Comparison of ENCODE assay signal across 20 cellular contexts in the genomic region with DNA sequence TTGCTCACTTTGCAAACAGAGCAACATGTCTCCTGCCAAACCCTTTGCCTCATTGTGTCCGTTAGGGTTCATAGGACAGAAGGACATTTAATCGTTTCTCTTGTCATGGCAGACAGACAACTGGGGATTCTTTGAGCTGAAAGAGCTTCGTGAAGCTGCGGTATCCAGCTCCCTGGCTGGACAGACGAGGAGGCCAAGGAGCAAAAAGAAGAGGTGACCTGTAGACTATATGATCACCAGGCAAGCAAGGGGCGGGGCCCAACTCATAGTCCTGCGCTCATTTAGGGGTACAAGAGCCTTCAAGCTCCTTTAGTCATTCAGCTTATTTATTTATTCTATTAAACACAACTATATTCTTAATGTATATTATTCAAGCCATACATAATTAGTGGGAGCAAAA.
DNase-seq lines count a peak whose midpoint lies in the region; ATAC-seq and TF ChIP-seq lines count a peak whose summit lies in the region.
"Had no signal": no experiment of that assay in that cellular context is flagged by ENCODE, and none has a peak within 500 bp of the region (broad histone marks: within the 10 kb centered on the region; RNA-seq: fewer than 3 reads in every experiment).

No MANE protein-coding gene starts in this region.

- no peak overlapping the region for H3K4me2 ChIP-seq in GM23338
- H3K4me2 ChIP-seq: A549; BLaER1 treated with 17β-estradiol and CSF1 and Interleukin-3, amounts not matched to agents 10 nM and 100 nM had no signal

- H2AFZ ChIP-seq in GM23338 = 0 out of 2 replicates have a peak overlapping the region, but pooled peaks have one; percentile 32

- H3K9me2 ChIP-seq in GM23338 (ENCODE audit: insufficient read depth) = no peaks in the 10 kb centered on the region

- no peak for ATAC-seq in GM23338
- ATAC-seq in activated T-cell treated with anti-CD3 and anti-CD28 coated beads, Interleukin-2, amount 50 U/mL, for 72 hours (replicated peaks in 1 of 2) = no peak
- ATAC-seq: A549 had no signal

- H3K27me3 ChIP-seq in GM23338 (ENCODE audit: insufficient read depth) (no peaks in the 10 kb centered on the region), WERI-Rb-1 (ENCODE audit: insufficient read depth, low read depth, severe bottlenecking) (no peaks in the 10 kb centered on the region)
- H3K27me3 ChIP-seq: BLaER1 treated with 17β-estradiol and CSF1 and Interleukin-3, amounts not matched to agents 10 nM and 100 nM had no signal

- H3K27me3 Mint-ChIP-seq in GM23338 (ENCODE audit: insufficient read depth, low read depth, poor library complexity) = peaks cover 2% of the 10 kb centered on the region
- H3K27me3 Mint-ChIP-seq in activated CD4-positive, alpha-beta T cell treated with anti-CD3 and anti-CD28 coated beads, Interleukin-2, amount 10 ng/mL, durations not matched to agents 24 days and 14 days = peaks cover 17% of the 10 kb centered on the region
- peaks cover 35% of the 10 kb centered on the region for H3K27me3 Mint-ChIP-seq in activated T-cell treated with anti-CD3 and anti-CD28 coated beads, Interleukin-2, amount 50 U/mL, for 72 hours (ENCODE audit: low read depth)

- no peak overlapping the region for H3K4me3 ChIP-seq in GM23338
- no peak overlapping the region for H3K4me3 ChIP-seq in WERI-Rb-1 (ENCODE audit: low read depth, low read length)
- H3K4me3 ChIP-seq: A549; BLaER1 treated with 17β-estradiol and CSF1 and Interleukin-3, amounts not matched to agents 10 nM and 100 nM; HAP-1 had no signal

- H3K79me2 ChIP-seq in GM23338 (replicated peaks; ENCODE audit: insufficient read depth) = no peaks in the 10 kb centered on the region

- TF ChIP-seq CTCF in GM23338 (conservative IDR thresholded peaks at IDR 0.05; ENCODE audit: low read depth in 2 of 2) = no peak
- no peak for TF ChIP-seq CTCF in WERI-Rb-1 (IDR thresholded peaks at IDR 0.05; ENCODE audit: low read depth, low read length)

- H3K36me3 ChIP-seq in GM23338 (ENCODE audit: insufficient read depth) = no peaks in the 10 kb centered on the region
- H3K36me3 ChIP-seq in WERI-Rb-1 = no peaks in the 10 kb centered on the region
- H3K36me3 ChIP-seq: BE2C; BLaER1 treated with 17β-estradiol and CSF1 and Interleukin-3, amounts not matched to agents 10 nM and 100 nM; HAP-1 had no signal

- no peaks in the 10 kb centered on the region for H4K20me1 ChIP-seq in GM23338 (replicated peaks; ENCODE audit: insufficient read depth)
- H4K20me1 ChIP-seq: BLaER1 treated with 17β-estradiol and CSF1 and Interleukin-3, amounts not matched to agents 10 nM and 100 nM had no signal

- H3K4me1 ChIP-seq in GM23338 (ENCODE audit: insufficient read depth) = no peaks in the 10 kb centered on the region
- H3K4me1 ChIP-seq: A549, BE2C had no signal

- H3K9me3 ChIP-seq in WERI-Rb-1 (ENCODE audit: severe bottlenecking) = peaks cover 3% of the 10 kb centered on the region
- H3K9me3 ChIP-seq: A549, BE2C, HAP-1 had no signal

- no peaks in the 10 kb centered on the region for H3F3A ChIP-seq in GM23338 (replicated peaks; ENCODE audit: low read depth)

- H3K27ac Mint-ChIP-seq in GM23338 = no peak overlapping the region
- H3K27ac Mint-ChIP-seq in activated CD4-positive, alpha-beta T cell treated with anti-CD3 and anti-CD28 coated beads, Interleukin-2, amount 10 ng/mL, durations not matched to agents 24 days and 14 days = no peak overlapping the region
- no peak overlapping the region for H3K27ac Mint-ChIP-seq in activated T-cell treated with anti-CD3 and anti-CD28 coated beads, Interleukin-2, amount 50 U/mL, for 72 hours
- H3K27ac Mint-ChIP-seq: CD14-positive monocyte; CD4-positive, alpha-beta T cell; CD8-positive, alpha-beta memory T cell; HFFc6 had no signal

- H3K27ac ChIP-seq in GM23338 (ENCODE audit: low read depth) (no peak overlapping the region), WERI-Rb-1 (peak overlapping the region; percentile 2; the same call in 1 of the 2 replicates)
- H3K27ac ChIP-seq: A549; BLaER1 treated with 17β-estradiol and CSF1 and Interleukin-3, amounts not matched to agents 10 nM and 100 nM had no signal

- no peaks in the 10 kb centered on the region for H3K9me3 Mint-ChIP-seq in GM23338
- no peaks in the 10 kb centered on the region for H3K9me3 Mint-ChIP-seq in activated CD4-positive, alpha-beta T cell treated with anti-CD3 and anti-CD28 coated beads, Interleukin-2, amount 10 ng/mL, durations not matched to agents 24 days and 14 days
- H3K9me3 Mint-ChIP-seq in activated T-cell treated with anti-CD3 and anti-CD28 coated beads, Interleukin-2, amount 50 U/mL, for 72 hours = no peaks in the 10 kb centered on the region
- H3K9me3 Mint-ChIP-seq: CD4-positive, alpha-beta T cell; CD8-positive, alpha-beta memory T cell; HFFc6 had no signal

- H3K36me3 Mint-ChIP-seq in GM23338 (ENCODE audit: low read depth) = no peaks in the 10 kb centered on the region
- no peaks in the 10 kb centered on the region for H3K36me3 Mint-ChIP-seq in activated CD4-positive, alpha-beta T cell treated with anti-CD3 and anti-CD28 coated beads, Interleukin-2, amount 10 ng/mL, durations not matched to agents 24 days and 14 days (ENCODE audit: low read depth)
- no peaks in the 10 kb centered on the region for H3K36me3 Mint-ChIP-seq in activated T-cell treated with anti-CD3 and anti-CD28 coated beads, Interleukin-2, amount 50 U/mL, for 72 hours (ENCODE audit: insufficient read depth in 2 of 2)
- H3K36me3 Mint-ChIP-seq: CD14-positive monocyte; CD8-positive, alpha-beta memory T cell had no signal

- no peak overlapping the region for H3K4me3 Mint-ChIP-seq in GM23338
- H3K4me3 Mint-ChIP-seq in activated CD4-positive, alpha-beta T cell treated with anti-CD3 and anti-CD28 coated beads, Interleukin-2, amount 10 ng/mL, durations not matched to agents 24 days and 14 days = no peak overlapping the region
- H3K4me3 Mint-ChIP-seq in activated T-cell treated with anti-CD3 and anti-CD28 coated beads, Interleukin-2, amount 50 U/mL, for 72 hours = no peak overlapping the region
- H3K4me3 Mint-ChIP-seq: CD14-positive monocyte; CD4-positive, alpha-beta T cell; CD8-positive, alpha-beta memory T cell; HFFc6 had no signal

- no peaks in the 10 kb centered on the region for H3K4me1 Mint-ChIP-seq in GM23338
- H3K4me1 Mint-ChIP-seq in activated CD4-positive, alpha-beta T cell treated with anti-CD3 and anti-CD28 coated beads, Interleukin-2, amount 10 ng/mL, durations not matched to agents 24 days and 14 days = no peaks in the 10 kb centered on the region
- no peaks in the 10 kb centered on the region for H3K4me1 Mint-ChIP-seq in activated T-cell treated with anti-CD3 and anti-CD28 coated beads, Interleukin-2, amount 50 U/mL, for 72 hours (ENCODE audit: low read depth)
- H3K4me1 Mint-ChIP-seq: CD14-positive monocyte; CD8-positive, alpha-beta memory T cell had no signal

- DNase-seq in GM23338 (ENCODE audit: low spot score) (no peak), WERI-Rb-1 (no peak), mesenteric fat pad (ENCODE audit: low spot score) (peak; percentile 64), SIG-M5 treated with dmso at 0.1 percent for 504 hours (lab: John Stamatoyannopoulos, UW; ENCODE audit: unreplicated experiment) (no peak)
- no peak for DNase-seq in activated CD4-positive, alpha-beta T cell treated with anti-CD3 and anti-CD28 coated beads, Interleukin-2, amount 10 ng/mL, durations not matched to agents 24 days and 14 days
- no peak for DNase-seq in activated T-cell treated with anti-CD3 and anti-CD28 coated beads, Interleukin-2, amount 50 U/mL, for 72 hours
- DNase-seq: 8988T; ACHN; AML-193; BE2C; Calu3; CD4-positive, alpha-beta T cell; CD8-positive, alpha-beta memory T cell; GF-D8; GOT3; HFFc6 had no signal

- intact Hi-C loops in activated CD4-positive, alpha-beta T cell treated with anti-CD3 and anti-CD28 coated beads, Interleukin-2, amount 10 ng/mL, durations not matched to agents 24 days and 14 days (cut with micrococcal nuclease) = no loop called here

TF ChIP-seq in GM23338, 12 proteins besides CTCF, POLR2A, EP300 and RAD21:
- TF ChIP-seq JUNB (IDR thresholded peaks at IDR 0.05; ENCODE audit: unreplicated experiment) = no peak
- no peak for TF ChIP-seq ZNF331 (CRISPR knock-in tag; IDR thresholded peaks at IDR 0.05; ENCODE audit: low read depth)
TF ChIP-seq in GM23338: peak in this region for 0.
